Comparison of ENCODE assay signal across 8 cellular contexts in the genomic region with DNA sequence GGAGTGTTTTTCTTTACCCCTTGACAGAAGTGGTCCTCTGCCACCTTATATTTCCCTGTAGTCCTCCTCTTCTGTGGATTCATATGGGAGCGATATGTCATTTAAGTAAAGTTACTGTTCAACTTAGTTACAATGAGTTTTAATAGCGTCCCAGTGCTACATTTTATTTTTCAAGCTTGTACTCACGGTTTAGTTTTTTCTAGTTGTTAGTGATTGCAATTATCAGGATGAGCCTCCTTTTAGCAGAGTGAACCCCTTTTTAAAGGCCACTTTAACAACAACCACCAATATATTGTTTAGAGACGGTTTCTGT. TPM values are rescaled to one million over a fixed set of nuclear protein-coding genes. Genes with fewer than 3 reads are reported as not detected.
A peak's percentile ranks its signal among the peaks of the same experiment; 100 is the strongest.
DNase-seq lines count a peak whose midpoint lies in the region; ATAC-seq and TF ChIP-seq lines count a peak whose summit lies in the region.

No MANE protein-coding gene starts in this region.

- H3K4me1 ChIP-seq in foreskin keratinocyte: peaks cover 12% of the 10 kb centered on the region

- ATAC-seq in foreskin keratinocyte (no peak), GM18909 (IDR thresholded peaks at IDR 0.05; ENCODE audit: poor library complexity, unreplicated experiment) (no peak), left colon (no peak), GM19395 (IDR thresholded peaks at IDR 0.05; ENCODE audit: unreplicated experiment) (no peak)

- DNase-seq in WERI-Rb-1 (no peak), foreskin keratinocyte (no peak), skeletal muscle cell (ENCODE audit: low read depth) (no peak), NCI-H2227 (lab: John Stamatoyannopoulos, UW; ENCODE audit: unreplicated experiment) (no peak), left colon (no peak)

- peaks cover 52% of the 10 kb centered on the region for H3K36me3 ChIP-seq in WERI-Rb-1

- H3K9me3 ChIP-seq in WERI-Rb-1 (ENCODE audit: severe bottlenecking): no peaks in the 10 kb centered on the region

- H3K27ac ChIP-seq in WERI-Rb-1 (peak overlapping the region; percentile 96), foreskin keratinocyte (peak overlapping the region; percentile 90)

- intact Hi-C loops in left colon (cut with DNase I, micrococcal nuclease): loop anchor here in 1 of 2 donors (5.0 kb wide), 1 partner anchor 86 kb away; a partner anchor contains a TSS

- H3K27me3 ChIP-seq in WERI-Rb-1 (ENCODE audit: insufficient read depth, low read depth, severe bottlenecking): no peaks in the 10 kb centered on the region
- no peaks in the 10 kb centered on the region for H3K27me3 ChIP-seq in foreskin keratinocyte

- H3K4me3 ChIP-seq in GM12875 (ENCODE audit: low read depth, low read length): peak overlapping the region; percentile 93
- peak overlapping the region; percentile 100 for H3K4me3 ChIP-seq in WERI-Rb-1 (ENCODE audit: low read depth, low read length)
- H3K4me3 ChIP-seq in skeletal muscle cell (ENCODE audit: low read depth, low read length): peak overlapping the region; percentile 100

- no peak for TF ChIP-seq CTCF in GM12875 (IDR thresholded peaks at IDR 0.05; ENCODE audit: borderline replicate concordance, insufficient read depth, low read depth, low read length)
- no peak for TF ChIP-seq CTCF in WERI-Rb-1 (IDR thresholded peaks at IDR 0.05; ENCODE audit: low read depth, low read length)
- no peak for TF ChIP-seq CTCF in foreskin keratinocyte (conservative IDR thresholded peaks at IDR 0.05)

RNA-seq across cellular contexts. Expression of a gene that starts 1.5 kb away (rescaled TPM):
- total RNA-seq in foreskin keratinocyte (22.5 and 25.5 TPM in 2 replicates), left colon (10 to 100 TPM; 50.7 to 52.0 TPM)
- 6.7 and 8.2 TPM in 2 replicates for polyA plus RNA-seq in foreskin keratinocyte

RNA-seq across cellular contexts. Expression of a gene that starts 35.1 kb away (rescaled TPM):
- 6.0 and 6.3 TPM in 2 replicates for total RNA-seq in foreskin keratinocyte
- 3.2 and 3.4 TPM in 2 replicates for polyA plus RNA-seq in foreskin keratinocyte
- 1 to 10 TPM; 7.2 to 8.6 TPM for total RNA-seq in left colon
